Comparison of ENCODE assay signal across 29 cellular contexts in the genomic region with DNA sequence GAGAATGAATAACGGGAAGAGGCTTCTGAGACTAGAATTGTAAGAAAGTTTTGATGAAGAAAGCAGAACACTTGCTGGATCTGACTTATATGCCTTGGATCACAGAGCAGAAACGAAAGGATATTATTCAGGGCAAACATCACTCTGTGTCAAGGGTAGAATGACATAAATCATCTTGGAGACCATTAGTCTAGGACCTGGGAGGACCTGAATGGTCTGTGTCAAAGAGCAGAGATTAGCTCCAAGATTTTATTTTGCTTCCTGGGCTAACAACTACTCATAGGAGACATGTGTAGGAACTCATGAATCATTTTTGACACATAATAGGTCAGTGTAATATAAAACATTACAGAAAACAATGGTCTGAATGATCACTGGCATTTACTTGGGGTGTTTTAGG.
A peak's percentile ranks its signal among the peaks of the same experiment; 100 is the strongest.
DNase-seq lines count a peak whose midpoint lies in the region; ATAC-seq and TF ChIP-seq lines count a peak whose summit lies in the region.
"Had no signal": no experiment of that assay in that cellular context is flagged by ENCODE, and none has a peak within 500 bp of the region (broad histone marks: within the 10 kb centered on the region; RNA-seq: fewer than 3 reads in every experiment).

No MANE protein-coding gene starts in this region.

- no peak overlapping the region for H3K4me3 ChIP-seq in thoracic aorta
- H3K4me3 ChIP-seq: PC-9 had no signal

- no peak for TF ChIP-seq CTCF in thoracic aorta (IDR thresholded peaks at IDR 0.05)

- H3K27me3 ChIP-seq in thoracic aorta (replicated peaks; ENCODE audit: insufficient read depth), result no peaks in the 10 kb centered on the region

- peak overlapping the region; percentile 53 to 66 for H3K27ac ChIP-seq in thoracic aorta
- H3K27ac ChIP-seq: 22Rv1, C4-2B, HL-60, PC-9 had no signal

- H3K27ac Mint-ChIP-seq in activated CD4-positive, alpha-beta T cell treated with anti-CD3 and anti-CD28 coated beads, Interleukin-2, amount 10 ng/mL, durations not matched to agents 24 days and 14 days, result no peak overlapping the region
- H3K27ac Mint-ChIP-seq: B cell; CD8-positive, alpha-beta T cell; T-helper 1 cell treated with Interleukin-12 subunit alpha and Interleukin-12 subunit beta and Interleukin-4 antibody, amounts not matched to agents 30 μg/mL and 1 μg/mL, for 36 hours had no signal

- no peaks in the 10 kb centered on the region for H3K4me1 Mint-ChIP-seq in activated CD4-positive, alpha-beta T cell treated with anti-CD3 and anti-CD28 coated beads, Interleukin-2, amount 10 ng/mL, durations not matched to agents 24 days and 14 days
- H3K4me1 Mint-ChIP-seq: B cell had no signal

- H3K9me3 Mint-ChIP-seq in activated CD4-positive, alpha-beta T cell treated with anti-CD3 and anti-CD28 coated beads, Interleukin-2, amount 10 ng/mL, durations not matched to agents 24 days and 14 days, result no peaks in the 10 kb centered on the region
- H3K9me3 Mint-ChIP-seq: CD8-positive, alpha-beta T cell; T-helper 1 cell treated with Interleukin-12 subunit alpha and Interleukin-12 subunit beta and Interleukin-4 antibody, amounts not matched to agents 30 μg/mL and 1 μg/mL, for 36 hours had no signal

- H3K4me3 Mint-ChIP-seq in activated CD4-positive, alpha-beta T cell treated with anti-CD3 and anti-CD28 coated beads, Interleukin-2, amount 10 ng/mL, durations not matched to agents 24 days and 14 days, result no peak overlapping the region
- H3K4me3 Mint-ChIP-seq: B cell; CD8-positive, alpha-beta T cell; T-helper 1 cell treated with Interleukin-12 subunit alpha and Interleukin-12 subunit beta and Interleukin-4 antibody, amounts not matched to agents 30 μg/mL and 1 μg/mL, for 36 hours had no signal

- no peaks in the 10 kb centered on the region for H3K9me3 ChIP-seq in thoracic aorta

- H3K27me3 Mint-ChIP-seq in activated CD4-positive, alpha-beta T cell treated with anti-CD3 and anti-CD28 coated beads, Interleukin-2, amount 10 ng/mL, durations not matched to agents 24 days and 14 days, result no peaks in the 10 kb centered on the region
- H3K27me3 Mint-ChIP-seq: B cell had no signal

- H3K36me3 Mint-ChIP-seq in activated CD4-positive, alpha-beta T cell treated with anti-CD3 and anti-CD28 coated beads, Interleukin-2, amount 10 ng/mL, durations not matched to agents 24 days and 14 days (ENCODE audit: low read depth), result no peaks in the 10 kb centered on the region
- H3K36me3 Mint-ChIP-seq: CD8-positive, alpha-beta T cell had no signal

- intact Hi-C loops in activated CD4-positive, alpha-beta T cell treated with anti-CD3 and anti-CD28 coated beads, Interleukin-2, amount 10 ng/mL, durations not matched to agents 24 days and 14 days (cut with micrococcal nuclease), result no loop called here

- DNase-seq in NCI-H1417 (lab: John Stamatoyannopoulos, UW) (peak in 2 of 3 experiments; percentile 16 to 73), NCI-H1417 treated with DMSO at 0.1 percent for 48 hours (lab: John Stamatoyannopoulos, UW) (no peak), SK-N-DZ (ENCODE audit: low spot score) (peak; percentile 21), thoracic aorta (ENCODE audit: low spot score) (no peak), glomerular visceral epithelial cell (ENCODE audit: extremely low spot score) (no peak)
- peak; percentile 15 for DNase-seq in activated CD4-positive, alpha-beta T cell treated with anti-CD3 and anti-CD28 coated beads, Interleukin-2, amount 10 ng/mL, durations not matched to agents 24 days and 14 days
- DNase-seq in activated CD4-positive, alpha-beta T cell treated with anti-CD3 and anti-CD28 coated beads, Interleukin-2, amount 50 U/mL, for 4 hours, result no peak
- DNase-seq: CD8-positive, alpha-beta T cell; DMS 273 treated with DMSO at 0.1 percent for 48 hours; DMS79 treated with DMSO at 0.1 percent for 48 hours; GF-D8; GOT3; HCEC 1CT; Karpas-422; NCI-H1092 treated with DMSO at 0.1 percent for 48 hours; NCI-H1694; NCI-H2227 treated with DMSO at 0.1 percent for 48 hours; NCI-H526 treated with DMSO at 0.1 percent for 48 hours; PC-9; RPMI8226; SHP77; SW 1271 had no signal

- no peaks in the 10 kb centered on the region for H3K36me3 ChIP-seq in thoracic aorta

- peaks cover 14 to 34% of the 10 kb centered on the region in 2 donors for H3K4me1 ChIP-seq in thoracic aorta (ENCODE audit: control insufficient read depth in 1 of 2, low read depth in 2 of 2)

- no peak for ATAC-seq in thoracic aorta (ENCODE audit: insufficient number of reproducible peaks, low FRiP score, low read depth)
- ATAC-seq in HG03139 (IDR thresholded peaks at IDR 0.05; ENCODE audit: unreplicated experiment), result no peak
- ATAC-seq: CD8-positive, alpha-beta T cell; HepG2 had no signal

Comparison
In these comparisons a context has a peak if more than half of its experiments do, and no peak if none do; other contexts are left out.
1. DNase-seq: peak in NCI-H1417 (2 of 3), activated CD4-positive, alpha-beta T cell treated with anti-CD3 and anti-CD28 coated beads, Interleukin-2, amount 10 ng/mL, durations not matched to agents 24 days and 14 days (single experiment) and SK-N-DZ (single experiment); none in NCI-H1417 treated with DMSO at 0.1 percent for 48 hours (single experiment), activated CD4-positive, alpha-beta T cell treated with anti-CD3 and anti-CD28 coated beads, Interleukin-2, amount 50 U/mL, for 4 hours (0 of 2), thoracic aorta (single experiment) and glomerular visceral epithelial cell (single experiment).